17 cellular contexts compared by ENCODE assay signal in the genomic region with DNA sequence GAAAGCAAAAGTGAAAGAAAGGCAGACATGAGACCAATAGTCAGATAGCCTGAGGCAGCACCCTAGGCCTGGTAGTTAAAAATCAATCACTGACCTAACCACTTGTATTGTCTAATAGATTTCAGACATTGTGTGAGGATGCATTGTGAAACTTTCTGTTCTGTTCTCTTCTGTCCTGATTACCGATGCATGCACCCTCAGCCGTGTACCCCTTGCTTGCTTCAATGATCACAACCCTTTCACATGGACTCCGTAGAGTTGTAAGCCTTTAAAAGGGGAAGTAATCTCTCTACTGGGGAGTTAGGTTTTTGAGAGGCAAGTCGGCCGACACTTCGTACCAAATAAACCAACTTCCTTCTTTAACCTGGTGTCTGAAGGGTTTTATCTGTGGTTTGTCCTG.
DNase-seq lines count a peak whose midpoint lies in the region; ATAC-seq and TF ChIP-seq lines count a peak whose summit lies in the region.
"Had no signal": no experiment of that assay in that cellular context is flagged by ENCODE, and none has a peak within 500 bp of the region (broad histone marks: within the 10 kb centered on the region; RNA-seq: fewer than 3 reads in every experiment).

No MANE protein-coding gene starts in this region.

- no peak overlapping the region for H2AK5ac ChIP-seq in mesenchymal stem cell (ENCODE audit: low read length, severe bottlenecking)

- no peak overlapping the region for H3K14ac ChIP-seq in mesenchymal stem cell (ENCODE audit: low read length in 2 of 2)

- H3K36me3 Mint-ChIP-seq in CD4-positive, CD25-positive, alpha-beta regulatory T cell = no peaks in the 10 kb centered on the region

- no peak for TF ChIP-seq CTCF in OCI-LY7 (conservative IDR thresholded peaks at IDR 0.05; ENCODE audit: low read length)

- WGBS in mesenchymal stem cell = no CpG with 5 or more reads among the region's 6 CpGs

- peaks cover 29% of the 10 kb centered on the region; the same call in 1 of the 2 replicates for H3K79me2 ChIP-seq in OCI-LY7 (ENCODE audit: insufficient read depth, low read depth, low read length)

- H4K91ac ChIP-seq in mesenchymal stem cell (ENCODE audit: low read length) = no peak overlapping the region

- peak; percentile 34 to 43 for ATAC-seq in CD4-positive, CD25-positive, alpha-beta regulatory T cell (ENCODE audit: low read depth in 2 of 2)
- ATAC-seq in GM21367 (IDR thresholded peaks at IDR 0.05; ENCODE audit: unreplicated experiment) = peak; percentile 98
- ATAC-seq in HG03066 (IDR thresholded peaks at IDR 0.05; ENCODE audit: low read depth, unreplicated experiment) = peak; percentile 97
- ATAC-seq in GM19463 (IDR thresholded peaks at IDR 0.05; ENCODE audit: unreplicated experiment) = no peak
- ATAC-seq: activated T-cell treated with anti-CD3 and anti-CD28 coated beads, Interleukin-2, amount 50 U/mL, for 72 hours; heart left ventricle had no signal

- no peaks in the 10 kb centered on the region for H3K79me1 ChIP-seq in mesenchymal stem cell (replicated peaks; ENCODE audit: low read length, poor library complexity, severe bottlenecking)

- no peak overlapping the region for H3K23ac ChIP-seq in mesenchymal stem cell (ENCODE audit: low read length in 2 of 2)

- no peak overlapping the region for H3K18ac ChIP-seq in mesenchymal stem cell (ENCODE audit: low read depth in 1 of 2, low read length in 2 of 2)

- no peak for DNase-seq in CD4-positive, CD25-positive, alpha-beta regulatory T cell
- peak; percentile 90 for DNase-seq in OCI-LY7 (ENCODE audit: low spot score)
- DNase-seq in mesenchymal stem cell = no peak
- no peak for DNase-seq in AG08396 (ENCODE audit: low spot score)
- DNase-seq in SHP77 (lab: John Stamatoyannopoulos, UW) = no peak
- DNase-seq: activated CD4-positive, alpha-beta T cell treated with anti-CD3 and anti-CD28 coated beads, Interleukin-2, amount 10 ng/mL, durations not matched to agents 24 days and 14 days; activated T-cell treated with anti-CD3 and anti-CD28 coated beads, Interleukin-2, amount 50 U/mL, for 72 hours; amniotic stem cell; heart left ventricle; NCI-H1417 treated with DMSO at 0.1 percent for 48 hours; NCI-H524 treated with DMSO at 0.1 percent for 48 hours; posterior cingulate gyrus; T-helper 2 cell; testis had no signal

- no peak overlapping the region for H3K4ac ChIP-seq in mesenchymal stem cell (ENCODE audit: low read depth in 1 of 2, low read length in 2 of 2)

- H2BK5ac ChIP-seq in mesenchymal stem cell (ENCODE audit: low read depth, low read length, poor library complexity, severe bottlenecking) = no peak overlapping the region

- no peaks in the 10 kb centered on the region for H3K36me3 ChIP-seq in CD4-positive, CD25-positive, alpha-beta regulatory T cell (ENCODE audit: control insufficient read depth, insufficient read depth, low read length)
- no peaks in the 10 kb centered on the region for H3K36me3 ChIP-seq in OCI-LY7 (ENCODE audit: insufficient read depth, low read length)
- H3K36me3 ChIP-seq in mesenchymal stem cell (ENCODE audit: control insufficient read depth in 1 of 2, insufficient read depth in 2 of 2, low read depth in 1 of 2, low read length in 2 of 2) = no peaks in the 10 kb centered on the region
- H3K36me3 ChIP-seq: heart left ventricle had no signal

- H3K27ac Mint-ChIP-seq in CD4-positive, CD25-positive, alpha-beta regulatory T cell = no peak overlapping the region
- H3K27ac Mint-ChIP-seq: activated CD4-positive, alpha-beta T cell treated with anti-CD3 and anti-CD28 coated beads, Interleukin-2, amount 10 ng/mL, durations not matched to agents 24 days and 14 days; activated T-cell treated with anti-CD3 and anti-CD28 coated beads, Interleukin-2, amount 50 U/mL, for 72 hours had no signal

- H3K4me2 ChIP-seq in OCI-LY7 (ENCODE audit: low read length) (peak overlapping the region; percentile 92), mesenchymal stem cell (ENCODE audit: low read length, poor library complexity, severe bottlenecking) (no peak overlapping the region)

- H2BK120ac ChIP-seq in mesenchymal stem cell (ENCODE audit: low read depth, low read length) = no peak overlapping the region

- no peaks in the 10 kb centered on the region for H4K20me1 ChIP-seq in OCI-LY7 (ENCODE audit: insufficient read depth, low read length)

- POLR2A ChIA-PET in OCI-LY7 (lab: Charles Lee) = no interaction called here

- H3K4me1 ChIP-seq in CD4-positive, CD25-positive, alpha-beta regulatory T cell (ENCODE audit: control insufficient read depth, insufficient read depth, low read length, poor library complexity, severe bottlenecking) = no peaks in the 10 kb centered on the region
- H3K4me1 ChIP-seq in OCI-LY7 (ENCODE audit: insufficient read depth, low read length, poor library complexity, severe bottlenecking) (peaks cover 60% of the 10 kb centered on the region), mesenchymal stem cell (ENCODE audit: control insufficient read depth, insufficient read depth, low read depth, low read length) (no peaks in the 10 kb centered on the region)
- H3K4me1 ChIP-seq: heart left ventricle, testis had no signal

- H4K8ac ChIP-seq in mesenchymal stem cell (ENCODE audit: low read length) = no peak overlapping the region

- no peak overlapping the region for H3K4me3 ChIP-seq in CD4-positive, CD25-positive, alpha-beta regulatory T cell (ENCODE audit: low read depth, low read length)
- H3K4me3 ChIP-seq in OCI-LY7 (ENCODE audit: low read depth, low read length, poor library complexity, severe bottlenecking) (peak overlapping the region; percentile 77), mesenchymal stem cell (ENCODE audit: insufficient read depth in 1 of 2, low read depth in 1 of 2, low read length in 2 of 2) (no peak overlapping the region)
- H3K4me3 ChIP-seq: heart left ventricle, testis had no signal

- H3K4me1 Mint-ChIP-seq in CD4-positive, CD25-positive, alpha-beta regulatory T cell = no peaks in the 10 kb centered on the region
- H3K4me1 Mint-ChIP-seq: activated CD4-positive, alpha-beta T cell treated with anti-CD3 and anti-CD28 coated beads, Interleukin-2, amount 10 ng/mL, durations not matched to agents 24 days and 14 days had no signal

- no peaks in the 10 kb centered on the region for H3K9me3 ChIP-seq in CD4-positive, CD25-positive, alpha-beta regulatory T cell (ENCODE audit: control insufficient read depth in 2 of 2, low read length in 2 of 2)
- H3K9me3 ChIP-seq in OCI-LY7 (ENCODE audit: low read length) (no peaks in the 10 kb centered on the region), mesenchymal stem cell (ENCODE audit: control insufficient read depth, low read length) (no peaks in the 10 kb centered on the region)
- H3K9me3 ChIP-seq: heart left ventricle, testis had no signal

- no peaks in the 10 kb centered on the region for H3K9me3 Mint-ChIP-seq in CD4-positive, CD25-positive, alpha-beta regulatory T cell
- H3K9me3 Mint-ChIP-seq: activated CD4-positive, alpha-beta T cell treated with anti-CD3 and anti-CD28 coated beads, Interleukin-2, amount 10 ng/mL, durations not matched to agents 24 days and 14 days; activated T-cell treated with anti-CD3 and anti-CD28 coated beads, Interleukin-2, amount 50 U/mL, for 72 hours had no signal

- H2BK12ac ChIP-seq in mesenchymal stem cell (ENCODE audit: low read length in 2 of 2) = no peak overlapping the region

- H2BK15ac ChIP-seq in mesenchymal stem cell (ENCODE audit: low read depth, poor library complexity, severe bottlenecking) = no peak overlapping the region

- no peak overlapping the region for H3K4me3 Mint-ChIP-seq in CD4-positive, CD25-positive, alpha-beta regulatory T cell
- H3K4me3 Mint-ChIP-seq: activated CD4-positive, alpha-beta T cell treated with anti-CD3 and anti-CD28 coated beads, Interleukin-2, amount 10 ng/mL, durations not matched to agents 24 days and 14 days; activated T-cell treated with anti-CD3 and anti-CD28 coated beads, Interleukin-2, amount 50 U/mL, for 72 hours had no signal

- H3K9ac ChIP-seq in mesenchymal stem cell (ENCODE audit: low read length) = no peak overlapping the region

- CTCF ChIA-PET in OCI-LY7 (lab: Charles Lee; ENCODE audit: unreplicated experiment) = no interaction called here

- no peak overlapping the region for H3K27ac ChIP-seq in CD4-positive, CD25-positive, alpha-beta regulatory T cell (ENCODE audit: insufficient read depth, low read length, poor library complexity, severe bottlenecking)
- H3K27ac ChIP-seq in OCI-LY7 (ENCODE audit: low read depth, low read length, poor library complexity, severe bottlenecking) (peak overlapping the region; percentile 100), mesenchymal stem cell (ENCODE audit: low read length, poor library complexity, severe bottlenecking) (no peak overlapping the region)
- H3K27ac ChIP-seq: heart left ventricle, testis had no signal

- H3K9me2 ChIP-seq in OCI-LY7 (ENCODE audit: insufficient read depth, low read length) = no peaks in the 10 kb centered on the region

- intact Hi-C loops in OCI-LY7 (cut with micrococcal nuclease; ENCODE audit: unreplicated experiment) = loop anchor here (5.0 kb wide), 2 partner anchors 813 to 1558 kb away; no protein-coding TSS in a partner anchor

- H3K27me3 ChIP-seq in CD4-positive, CD25-positive, alpha-beta regulatory T cell (ENCODE audit: control insufficient read depth, insufficient read depth, low read length) = no peaks in the 10 kb centered on the region
- H3K27me3 ChIP-seq in mesenchymal stem cell (ENCODE audit: control insufficient read depth in 1 of 2, insufficient read depth in 1 of 2, low read length in 2 of 2) = no peaks in the 10 kb centered on the region
- H3K27me3 ChIP-seq: heart left ventricle, testis had no signal

- no TSS peak for BruUV-seq in OCI-LY7 (replicated peaks; lab: Mats Ljungman, UMichigan)

- no peaks in the 10 kb centered on the region for H3K27me3 Mint-ChIP-seq in CD4-positive, CD25-positive, alpha-beta regulatory T cell
- H3K27me3 Mint-ChIP-seq: activated CD4-positive, alpha-beta T cell treated with anti-CD3 and anti-CD28 coated beads, Interleukin-2, amount 10 ng/mL, durations not matched to agents 24 days and 14 days had no signal

- H2AFZ ChIP-seq in OCI-LY7 (ENCODE audit: low read length) (peak overlapping the region; percentile 18; the same call in 1 of the 2 replicates), mesenchymal stem cell (ENCODE audit: low read depth, low read length) (no peak overlapping the region)
